ENCODE assay signal across 10 cellular contexts in the genomic region with DNA sequence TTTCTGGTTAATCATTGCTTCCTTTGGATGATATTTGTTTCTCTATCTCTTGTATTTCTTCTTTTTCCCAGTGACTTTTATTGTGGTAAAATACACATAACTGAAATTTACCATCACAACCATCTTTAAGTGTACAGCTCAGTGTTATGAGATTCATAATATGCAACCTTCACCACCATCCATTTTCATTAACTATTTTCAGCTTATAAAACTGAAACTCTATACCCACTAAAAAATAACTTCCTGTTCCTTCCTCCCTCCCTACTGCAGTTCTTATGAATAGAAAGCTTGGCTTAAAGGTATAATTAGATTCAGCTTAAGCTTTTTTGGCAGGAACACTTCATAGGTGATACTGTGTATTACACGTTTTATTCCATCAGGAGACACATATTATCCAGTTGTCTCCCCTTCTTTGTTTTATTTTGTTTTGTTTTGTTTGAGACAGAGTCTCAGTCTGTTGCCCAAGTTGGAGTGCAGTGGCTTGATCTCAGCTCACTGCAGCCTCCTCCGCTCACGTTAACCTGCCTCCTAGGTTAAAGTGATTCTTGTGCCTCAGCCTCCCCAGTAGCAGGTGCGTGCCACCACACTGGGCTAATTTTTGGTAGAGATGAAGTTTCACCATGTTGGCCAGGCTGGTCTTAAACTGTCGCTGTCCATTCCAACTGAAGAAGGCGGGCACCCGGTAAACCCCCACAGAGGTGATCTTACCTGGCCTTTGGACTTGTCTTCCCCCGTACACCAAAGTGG. TPM values are rescaled to one million over a fixed set of nuclear protein-coding genes. Genes with fewer than 3 reads are reported as not detected.
A peak's percentile ranks its signal among the peaks of the same experiment; 100 is the strongest.
DNase-seq lines count a peak whose midpoint lies in the region; ATAC-seq and TF ChIP-seq lines count a peak whose summit lies in the region.
"Had no signal": no experiment of that assay in that cellular context is flagged by ENCODE, and none has a peak within 500 bp of the region (broad histone marks: within the 10 kb centered on the region; RNA-seq: fewer than 3 reads in every experiment).

No MANE protein-coding gene starts in this region.

- no peak overlapping the region for H3K4me3 ChIP-seq in BLaER1
- no peak overlapping the region for H3K4me3 ChIP-seq in endodermal cell (ENCODE audit: low read length)

- no peak overlapping the region for H3K27ac Mint-ChIP-seq in endodermal cell
- H3K27ac Mint-ChIP-seq in CD4-positive, alpha-beta T cell: no peak overlapping the region

- H4K20me1 ChIP-seq in BLaER1: no peaks in the 10 kb centered on the region

- H3K27me3 Mint-ChIP-seq in endodermal cell (ENCODE audit: insufficient read depth): no peaks in the 10 kb centered on the region
- H3K27me3 Mint-ChIP-seq in CD4-positive, alpha-beta T cell: no peaks in the 10 kb centered on the region

- no peaks in the 10 kb centered on the region for H3K36me3 ChIP-seq in BLaER1
- H3K36me3 ChIP-seq in endodermal cell (ENCODE audit: control insufficient read depth, insufficient read depth, low read length): no peaks in the 10 kb centered on the region

- H3K4me2 ChIP-seq in BLaER1: peak overlapping the region; percentile 24

- H3K4me1 Mint-ChIP-seq in endodermal cell: no peaks in the 10 kb centered on the region
- peaks cover 9% of the 10 kb centered on the region for H3K4me1 Mint-ChIP-seq in CD4-positive, alpha-beta T cell (ENCODE audit: low read depth)

- no peak overlapping the region for H3K9ac ChIP-seq in BLaER1
- H3K9ac ChIP-seq in endodermal cell (ENCODE audit: extremely low read depth, low read length, poor library complexity, severe bottlenecking): no peak overlapping the region

- no peaks in the 10 kb centered on the region for H3K9me3 Mint-ChIP-seq in endodermal cell
- no peaks in the 10 kb centered on the region for H3K9me3 Mint-ChIP-seq in CD4-positive, alpha-beta T cell

- intact Hi-C loops in CD4-positive, alpha-beta T cell (cut with DNase I, micrococcal nuclease): no loop called here

- POLR2A ChIA-PET in CD4-positive, alpha-beta T cell (lab: Charles Lee): no interaction called here

- TF ChIP-seq CTCF in endodermal cell (conservative IDR thresholded peaks at IDR 0.05): no peak
- no peak for TF ChIP-seq CTCF in foreskin keratinocyte (conservative IDR thresholded peaks at IDR 0.05)
- no peak for TF ChIP-seq CTCF in CD4-positive, alpha-beta T cell (IDR thresholded peaks at IDR 0.05)

- peaks cover 8% of the 10 kb centered on the region for H3K4me1 ChIP-seq in BLaER1
- H3K4me1 ChIP-seq in endodermal cell (ENCODE audit: control insufficient read depth, insufficient read depth, low read length): no peaks in the 10 kb centered on the region
- no peaks in the 10 kb centered on the region for H3K4me1 ChIP-seq in foreskin keratinocyte

- ATAC-seq in GM18520 (IDR thresholded peaks at IDR 0.05; ENCODE audit: unreplicated experiment) (peak; percentile 78), HG02870 (IDR thresholded peaks at IDR 0.05; ENCODE audit: unreplicated experiment) (peak; percentile 85), foreskin keratinocyte (no peak), GM19023 (IDR thresholded peaks at IDR 0.05; ENCODE audit: unreplicated experiment) (no peak)
- ATAC-seq in CD4-positive, alpha-beta T cell (ENCODE audit: poor library complexity): no peak

- H3K27ac ChIP-seq in BLaER1 (no peak overlapping the region), endodermal cell (ENCODE audit: low read depth, low read length) (no peak overlapping the region), foreskin keratinocyte (no peak overlapping the region)
- no peak overlapping the region for H3K27ac ChIP-seq in CD4-positive, alpha-beta T cell (ENCODE audit: low read depth, low read length)

- H3K9me3 ChIP-seq in BLaER1 (no peaks in the 10 kb centered on the region), endodermal cell (ENCODE audit: control insufficient read depth, low read length) (no peaks in the 10 kb centered on the region)
- no peaks in the 10 kb centered on the region for H3K9me3 ChIP-seq in CD4-positive, alpha-beta T cell (ENCODE audit: control insufficient read depth, low read length)

- H3K36me3 Mint-ChIP-seq in endodermal cell (ENCODE audit: low read depth): peaks cover 2% of the 10 kb centered on the region
- H3K36me3 Mint-ChIP-seq in CD4-positive, alpha-beta T cell (ENCODE audit: low read depth): no peaks in the 10 kb centered on the region

- 92 to 93% methylated on average over 7 to 8 of the region's 8 CpGs for WGBS in endodermal cell (ENCODE audit: insufficient coverage in 1 of 2, insufficient read length in 1 of 2), 2 experiments

- DNase-seq in NCI-H69 (lab: John Stamatoyannopoulos, UW): peak; percentile 83
- no peak for DNase-seq in endodermal cell
- DNase-seq in foreskin keratinocyte: no peak
- no peak for DNase-seq in CD4-positive, alpha-beta T cell
- DNase-seq: glutamatergic neuron, NCI-H187 had no signal

- H3K4me3 Mint-ChIP-seq in endodermal cell: no peak overlapping the region
- H3K4me3 Mint-ChIP-seq in CD4-positive, alpha-beta T cell: no peak overlapping the region

- CTCF ChIA-PET in CD4-positive, alpha-beta T cell (lab: Charles Lee): no interaction called here

- no peaks in the 10 kb centered on the region for H3K27me3 ChIP-seq in BLaER1
- no peaks in the 10 kb centered on the region for H3K27me3 ChIP-seq in endodermal cell (ENCODE audit: control insufficient read depth, insufficient read depth, low read length, poor library complexity, severe bottlenecking)
- no peaks in the 10 kb centered on the region for H3K27me3 ChIP-seq in foreskin keratinocyte
- no peaks in the 10 kb centered on the region for H3K27me3 ChIP-seq in CD4-positive, alpha-beta T cell (ENCODE audit: control insufficient read depth, insufficient read depth, low read length)

RNA-seq across cellular contexts. Expression of a gene that starts 45.1 kb away (rescaled TPM):
- total RNA-seq in endodermal cell (10 to 100 TPM; 26.1 to 29.1 TPM), foreskin keratinocyte (27.3 and 27.8 TPM in 2 replicates)
- 20.8 TPM for polyA plus RNA-seq in endodermal cell (2013, experiment 1 of 2)
- polyA plus RNA-seq in endodermal cell (2013, experiment 2 of 2): 18.4 TPM
- 31.2 and 36.6 TPM in 2 replicates for polyA plus RNA-seq in foreskin keratinocyte
- 10 to 100 TPM; 10.1 to 11.8 TPM for total RNA-seq in CD4-positive, alpha-beta T cell

RNA-seq across cellular contexts. Expression of a gene that starts 53.0 kb away (rescaled TPM):
- total RNA-seq in endodermal cell: under 1 TPM; 0.22 to 0.27 TPM
- 2.5 TPM for polyA plus RNA-seq in endodermal cell (2013, experiment 1 of 2)
- polyA plus RNA-seq in endodermal cell (2013, experiment 2 of 2): 1.4 TPM
- 6.8 and 17.5 TPM in 2 replicates for total RNA-seq in foreskin keratinocyte
- 1.6 and 4.4 TPM in 2 replicates for polyA plus RNA-seq in foreskin keratinocyte
- under 1 TPM in 1 of 2 experiments, not detected in 1; 0.03 TPM for total RNA-seq in CD4-positive, alpha-beta T cell

Comparison
In these comparisons a context has a peak if more than half of its experiments do, and no peak if none do; other contexts are left out.
1. ATAC-seq: peak in GM18520 (single experiment) and HG02870 (single experiment); none in foreskin keratinocyte (single experiment), CD4-positive, alpha-beta T cell (single experiment) and GM19023 (single experiment).